ENCODE assay signal across 17 cellular contexts in genomic region chrX:87525771-87526229, GRCh38. TPM values are rescaled to one million over a fixed set of nuclear protein-coding genes. Genes with fewer than 3 reads are reported as not detected.
DNase-seq lines count a peak whose midpoint lies in the region; ATAC-seq and TF ChIP-seq lines count a peak whose summit lies in the region.
"Had no signal": no experiment of that assay in that cellular context is flagged by ENCODE, and none has a peak within 500 bp of the region (broad histone marks: within the 10 kb centered on the region; RNA-seq: fewer than 3 reads in every experiment).

No MANE protein-coding gene starts in this region.

- ATAC-seq in GM21390 (IDR thresholded peaks at IDR 0.05; ENCODE audit: unreplicated experiment), result no peak
- ATAC-seq: HepG2 had no signal

- H3K36me3 Mint-ChIP-seq in osteocyte (ENCODE audit: unreplicated experiment), result no peaks in the 10 kb centered on the region
- H3K36me3 Mint-ChIP-seq: naive B cell had no signal

- no peak overlapping the region for H3K4me3 ChIP-seq in skeletal muscle cell (ENCODE audit: low read depth, low read length)

- DNase-seq in HT-29 (ENCODE audit: low spot score), result peak; percentile 7
- peak; percentile 61 for DNase-seq in RPMI7951 (ENCODE audit: low read depth)
- DNase-seq in epithelial cell of prostate (ENCODE audit: low read depth, low spot score), result peak; percentile 1
- peak; percentile 15 for DNase-seq in skeletal muscle cell (ENCODE audit: low read depth)
- no peak for DNase-seq in iPS-NIHi7 (ENCODE audit: extremely low spot score)
- no peak for DNase-seq in osteocyte (ENCODE audit: extremely low spot score, unreplicated experiment)
- DNase-seq: activated B cell treated with CpG ODN at 0.5 μM for 24 hours; activated CD8-positive, alpha-beta memory T cell treated with anti-CD3 and anti-CD28 coated beads, Interleukin-2, amount 50 U/mL, for 4 hours; activated naive CD4-positive, alpha-beta T cell treated with Interleukin-2 at 50 U/mL for 16 hours; naive B cell; NCI-H1417 treated with DMSO at 0.1 percent for 48 hours; stimulated activated CD4-positive, alpha-beta T cell treated with anti-CD3 and anti-CD28 coated beads, Interleukin-4, amount 100 ng/mL, for 24 hours had no signal

- no peaks in the 10 kb centered on the region for H3K27me3 Mint-ChIP-seq in osteocyte (ENCODE audit: unreplicated experiment)
- H3K27me3 Mint-ChIP-seq: activated B cell treated with CpG ODN at 0.5 μM for 24 hours; central memory CD8-positive, alpha-beta T cell; naive B cell; type B pancreatic cell had no signal

- peaks cover 7% of the 10 kb centered on the region for H3K9me3 Mint-ChIP-seq in osteocyte (ENCODE audit: unreplicated experiment)
- H3K9me3 Mint-ChIP-seq: activated B cell treated with CpG ODN at 0.5 μM for 24 hours; central memory CD8-positive, alpha-beta T cell; type B pancreatic cell had no signal

- no peaks in the 10 kb centered on the region for H3K4me1 Mint-ChIP-seq in osteocyte (ENCODE audit: unreplicated experiment)
- H3K4me1 Mint-ChIP-seq: activated B cell treated with CpG ODN at 0.5 μM for 24 hours; central memory CD8-positive, alpha-beta T cell; naive B cell had no signal

- no peak overlapping the region for H3K27ac ChIP-seq in epithelial cell of prostate

- no peak overlapping the region for H3K27ac Mint-ChIP-seq in osteocyte (ENCODE audit: unreplicated experiment)
- H3K27ac Mint-ChIP-seq: activated B cell treated with CpG ODN at 0.5 μM for 24 hours, naive B cell, type B pancreatic cell had no signal

- no peak overlapping the region for H3K4me3 Mint-ChIP-seq in osteocyte (ENCODE audit: unreplicated experiment)
- H3K4me3 Mint-ChIP-seq: activated B cell treated with CpG ODN at 0.5 μM for 24 hours; central memory CD8-positive, alpha-beta T cell; naive B cell; type B pancreatic cell had no signal

- TF ChIP-seq CTCF in osteocyte (IDR thresholded peaks at IDR 0.05), result no peak

RNA-seq across cellular contexts. Expression of gene KLHL4, which starts 8.2 kb away (rescaled TPM):
- not detected in 2 replicates for total RNA-seq in HT-29 (2014; rRNA removed; shearing (Covaris generic))
- total RNA-seq in RPMI7951 (2014; rRNA removed; shearing (Covaris generic)), result 2.7 and 3.0 TPM in 2 replicates
- 0.38 and 0.63 TPM in 2 replicates for total RNA-seq in osteocyte
- total RNA-seq: activated B cell treated with CpG ODN at 0.5 μM for 24 hours, G401 had no signal

Comparison
In these comparisons a context has a peak if more than half of its experiments do, and no peak if none do; other contexts are left out.
1. DNase-seq: peak in HT-29 (single experiment), RPMI7951 (single experiment), epithelial cell of prostate (single experiment) and skeletal muscle cell (single experiment); none in iPS-NIHi7 (single experiment) and osteocyte (single experiment).